ENCODE assay signal across 1 cellular context in the genomic region with DNA sequence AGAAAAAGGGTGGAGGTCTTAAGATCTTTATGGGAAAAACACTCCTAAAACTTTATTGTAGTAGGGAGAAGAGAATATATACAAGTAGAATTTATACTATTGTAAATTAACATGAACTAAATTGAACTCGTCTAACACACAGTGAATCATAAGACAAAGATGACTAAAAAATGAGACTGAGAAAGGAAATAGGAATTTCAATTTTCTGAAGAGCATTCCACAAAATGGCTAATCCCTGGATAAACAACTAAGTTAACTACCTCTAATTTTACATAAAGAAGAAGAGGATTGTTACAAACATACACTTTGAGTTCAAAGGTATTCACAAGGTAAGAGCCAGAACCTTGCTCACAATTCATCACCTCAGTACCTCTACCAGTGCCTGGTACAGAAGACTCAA.
TF ChIP-seq lines count a peak whose summit lies in the region.

No MANE protein-coding gene starts in this region.

TF ChIP-seq in GM23338, 12 proteins besides CTCF, POLR2A, EP300 and RAD21 (continued from another document):
- TF ChIP-seq ZNF462 (CRISPR knock-in tag; IDR thresholded peaks at IDR 0.05) (no peak), ETS1 (IDR thresholded peaks at IDR 0.05) (no peak), ZNF114 (CRISPR knock-in tag; IDR thresholded peaks at IDR 0.05) (no peak), CREB1 (CRISPR knock-in tag; IDR thresholded peaks at IDR 0.05; ENCODE audit: low read depth) (no peak), JUNB (IDR thresholded peaks at IDR 0.05; ENCODE audit: unreplicated experiment) (no peak), ZNF331 (CRISPR knock-in tag; IDR thresholded peaks at IDR 0.05; ENCODE audit: low read depth) (no peak), POLR2AphosphoS5 (IDR thresholded peaks at IDR 0.05; ENCODE audit: low read depth) (no peak), NANOG (IDR thresholded peaks at IDR 0.05; ENCODE audit: borderline replicate concordance) (no peak), EZH2 (IDR thresholded peaks at IDR 0.05; ENCODE audit: low read depth, unreplicated experiment) (no peak), EZH2phosphoT487 (IDR thresholded peaks at IDR 0.05; ENCODE audit: unreplicated experiment) (no peak)
- TF ChIP-seq, protein P1, sequence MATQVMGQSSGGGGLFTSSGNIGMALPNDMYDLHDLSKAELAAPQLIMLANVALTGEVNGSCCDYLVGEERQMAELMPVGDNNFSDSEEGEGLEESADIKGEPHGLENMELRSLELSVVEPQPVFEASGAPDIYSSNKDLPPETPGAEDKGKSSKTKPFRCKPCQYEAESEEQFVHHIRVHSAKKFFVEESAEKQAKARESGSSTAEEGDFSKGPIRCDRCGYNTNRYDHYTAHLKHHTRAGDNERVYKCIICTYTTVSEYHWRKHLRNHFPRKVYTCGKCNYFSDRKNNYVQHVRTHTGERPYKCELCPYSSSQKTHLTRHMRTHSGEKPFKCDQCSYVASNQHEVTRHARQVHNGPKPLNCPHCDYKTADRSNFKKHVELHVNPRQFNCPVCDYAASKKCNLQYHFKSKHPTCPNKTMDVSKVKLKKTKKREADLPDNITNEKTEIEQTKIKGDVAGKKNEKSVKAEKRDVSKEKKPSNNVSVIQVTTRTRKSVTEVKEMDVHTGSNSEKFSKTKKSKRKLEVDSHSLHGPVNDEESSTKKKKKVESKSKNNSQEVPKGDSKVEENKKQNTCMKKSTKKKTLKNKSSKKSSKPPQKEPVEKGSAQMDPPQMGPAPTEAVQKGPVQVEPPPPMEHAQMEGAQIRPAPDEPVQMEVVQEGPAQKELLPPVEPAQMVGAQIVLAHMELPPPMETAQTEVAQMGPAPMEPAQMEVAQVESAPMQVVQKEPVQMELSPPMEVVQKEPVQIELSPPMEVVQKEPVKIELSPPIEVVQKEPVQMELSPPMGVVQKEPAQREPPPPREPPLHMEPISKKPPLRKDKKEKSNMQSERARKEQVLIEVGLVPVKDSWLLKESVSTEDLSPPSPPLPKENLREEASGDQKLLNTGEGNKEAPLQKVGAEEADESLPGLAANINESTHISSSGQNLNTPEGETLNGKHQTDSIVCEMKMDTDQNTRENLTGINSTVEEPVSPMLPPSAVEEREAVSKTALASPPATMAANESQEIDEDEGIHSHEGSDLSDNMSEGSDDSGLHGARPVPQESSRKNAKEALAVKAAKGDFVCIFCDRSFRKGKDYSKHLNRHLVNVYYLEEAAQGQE (IDR thresholded peaks at IDR 0.05; ENCODE audit: unreplicated experiment), result no peak
